ENCODE assay signal across 25 cellular contexts in genomic region chr9:17315341-17315740, GRCh38.
DNase-seq lines count a peak whose midpoint lies in the region; ATAC-seq, FAIRE-seq and TF ChIP-seq lines count a peak whose summit lies in the region.
"Had no signal": no experiment of that assay in that cellular context is flagged by ENCODE, and none has a peak within 500 bp of the region (broad histone marks: within the 10 kb centered on the region; RNA-seq: fewer than 3 reads in every experiment).

No MANE protein-coding gene starts in this region.

- DNase-seq in AG10803 (ENCODE audit: low read depth), result peak; percentile 54
- DNase-seq in HFFc6, result peak; percentile 10
- DNase-seq in astrocyte (ENCODE audit: low read depth), result peak; percentile 47
- peak; percentile 28 for DNase-seq in foreskin melanocyte
- DNase-seq in OCI-M2 (lab: John Stamatoyannopoulos, UW; ENCODE audit: unreplicated experiment), result no peak
- DNase-seq in SIG-M5 treated with dmso at 0.1 percent for 504 hours (lab: John Stamatoyannopoulos, UW; ENCODE audit: unreplicated experiment), result no peak
- DNase-seq in T-helper 9 cell, result no peak
- DNase-seq: 8988T; GOT3; NCI-H1092; NCI-H1436; NCI-H1930; NCI-H2227 treated with DMSO at 0.1 percent for 48 hours; NCI-H524; NCI-H774; NK-92 treated with Interleukin-12 subunit alpha and Interleukin-12 subunit beta, amount 100 ng/mL, for 24 hours; SJCRH30; T-cell had no signal

- H3K27ac ChIP-seq in astrocyte (ENCODE audit: low read depth, low read length), result no peak overlapping the region
- H3K27ac ChIP-seq: SJCRH30 had no signal

- peaks cover 26% of the 10 kb centered on the region for H3K4me1 Mint-ChIP-seq in HFFc6 (ENCODE audit: low read depth)
- H3K4me1 Mint-ChIP-seq in astrocyte (ENCODE audit: low read depth, unreplicated experiment), result peaks cover 7% of the 10 kb centered on the region
- H3K4me1 Mint-ChIP-seq: B cell, CD14-positive monocyte, T-cell had no signal

- H3K4me2 ChIP-seq in astrocyte (ENCODE audit: low read length), result no peak overlapping the region

- H3K27ac Mint-ChIP-seq in HFFc6 (no peak overlapping the region), astrocyte (ENCODE audit: unreplicated experiment) (peak overlapping the region; percentile 48)
- H3K27ac Mint-ChIP-seq: B cell, CD14-positive monocyte, T-cell had no signal

- H3K4me1 ChIP-seq in astrocyte (ENCODE audit: insufficient read depth, low read length), result no peaks in the 10 kb centered on the region

- H3K79me2 ChIP-seq in astrocyte (ENCODE audit: insufficient read depth, low read length), result no peaks in the 10 kb centered on the region

- H3K9me3 Mint-ChIP-seq in HFFc6, result no peaks in the 10 kb centered on the region
- H3K9me3 Mint-ChIP-seq in astrocyte (ENCODE audit: unreplicated experiment), result peaks cover 1% of the 10 kb centered on the region

- TF ChIP-seq CTCF in AG10803 (conservative IDR thresholded peaks at IDR 0.05; ENCODE audit: low read length) (no peak), HFFc6 (IDR thresholded peaks at IDR 0.05) (no peak), astrocyte (IDR thresholded peaks at IDR 0.05; ENCODE audit: insufficient read depth, low read depth, low read length) (no peak)

- H2AFZ ChIP-seq in astrocyte (ENCODE audit: low read depth, low read length), result no peak overlapping the region

- no peaks in the 10 kb centered on the region for H3K9me3 ChIP-seq in astrocyte (ENCODE audit: insufficient read depth, low read depth, low read length)
- H3K9me3 ChIP-seq: SJCRH30 had no signal

- H3K27me3 Mint-ChIP-seq in HFFc6 (ENCODE audit: insufficient read depth) (no peaks in the 10 kb centered on the region), astrocyte (ENCODE audit: low read depth, unreplicated experiment) (no peaks in the 10 kb centered on the region)
- H3K27me3 Mint-ChIP-seq: B cell, T-cell had no signal

- no peaks in the 10 kb centered on the region for H3K27me3 ChIP-seq in astrocyte (ENCODE audit: insufficient read depth, low read length)
- H3K27me3 ChIP-seq: SJCRH30 had no signal

- H3K4me3 ChIP-seq in AG10803 (ENCODE audit: low read length) (no peak overlapping the region), astrocyte (ENCODE audit: insufficient read depth, low read depth, low read length) (no peak overlapping the region)
- H3K4me3 ChIP-seq: SJCRH30 had no signal

- H3K9ac ChIP-seq in astrocyte (ENCODE audit: low read length), result no peak overlapping the region

- no peaks in the 10 kb centered on the region for H3K36me3 ChIP-seq in astrocyte (ENCODE audit: insufficient read depth, low read length)

- H3K4me3 Mint-ChIP-seq in HFFc6 (no peak overlapping the region), astrocyte (ENCODE audit: unreplicated experiment) (no peak overlapping the region)
- H3K4me3 Mint-ChIP-seq: B cell, CD14-positive monocyte, T-cell had no signal

- H4K20me1 ChIP-seq in astrocyte (ENCODE audit: insufficient read depth, low read length), result no peaks in the 10 kb centered on the region

- no peak for ATAC-seq in HG02588 (IDR thresholded peaks at IDR 0.05; ENCODE audit: unreplicated experiment)
- ATAC-seq: HCT116, Panc1, T-cell had no signal

- no peaks in the 10 kb centered on the region for H3K36me3 Mint-ChIP-seq in HFFc6 (ENCODE audit: low read depth)
- no peaks in the 10 kb centered on the region for H3K36me3 Mint-ChIP-seq in astrocyte (ENCODE audit: low read depth, unreplicated experiment)
- H3K36me3 Mint-ChIP-seq: T-cell had no signal

- FAIRE-seq in astrocyte (lab: Jason Lieb, UNC), result no peak
- FAIRE-seq: GM12892, GM18507 had no signal

Comparison
In these comparisons a context has a peak if more than half of its experiments do, and no peak if none do; other contexts are left out.
1. DNase-seq: peak in AG10803 (single experiment), HFFc6 (single experiment), astrocyte (single experiment) and foreskin melanocyte (single experiment); none in OCI-M2 (single experiment), SIG-M5 treated with dmso at 0.1 percent for 504 hours (single experiment) and T-helper 9 cell (single experiment).